31 cellular contexts compared by ENCODE assay signal in the genomic region with DNA sequence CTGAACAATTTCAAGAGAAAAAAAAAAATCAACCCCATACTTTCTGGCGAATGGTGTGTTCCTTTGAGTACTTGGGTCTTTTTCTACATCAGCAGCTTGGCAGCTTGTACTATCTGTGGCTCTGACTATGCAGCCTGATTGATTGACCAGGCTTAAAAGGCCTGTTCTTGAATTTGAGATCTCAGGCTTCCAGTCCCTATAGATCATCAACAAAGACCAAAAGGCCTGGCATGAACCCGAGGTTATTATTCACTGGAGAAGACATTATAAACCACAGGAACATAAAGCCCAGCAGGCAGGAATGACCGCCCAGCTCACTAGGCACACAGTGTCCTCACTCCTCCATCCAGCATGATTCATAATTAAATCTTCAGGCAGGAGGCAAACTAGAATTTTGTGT. TPM values are rescaled to one million over a fixed set of nuclear protein-coding genes. Genes with fewer than 3 reads are reported as not detected.
"Had no signal": no experiment of that assay in that cellular context is flagged by ENCODE, and none has a peak within 500 bp of the region (broad histone marks: within the 10 kb centered on the region; RNA-seq: fewer than 3 reads in every experiment).

No MANE protein-coding gene starts in this region.

- H3K4me3 Mint-ChIP-seq: dendritic cell treated with granulocyte-macrophage colony-stimulating factor and Interleukin-4, amounts not matched to agents 40 ng/mL and 50 ng/mL, for 4 days; endodermal cell; naive thymus-derived CD4-positive, alpha-beta T cell; nephron progenitor cell; stimulated activated naive B cell treated with anti-CD40 and anti-IgM and Interleukin-4, amounts not matched to agents 10 μg/mL and 1 μg/mL and 100 μg/mL, for 72 hours; stimulated activated naive CD8-positive, alpha-beta T cell treated with anti-CD3 and anti-CD28 coated beads, Interleukin-15, Interleukin-2, amounts not matched to agents 100 ng/mL and 50 ng/mL, for 24 hours had no signal

- H3K27me3 ChIP-seq: colonic mucosa, esophagus muscularis mucosa, heart right ventricle, left lung, sigmoid colon, spleen, tibial nerve, upper lobe of right lung, uterus had no signal

- H3K27me3 Mint-ChIP-seq: naive thymus-derived CD4-positive, alpha-beta T cell had no signal

- H3K36me3 ChIP-seq: colonic mucosa, esophagus muscularis mucosa, heart right ventricle, left lung, prostate gland, sigmoid colon, spleen, thoracic aorta, upper lobe of right lung, uterus had no signal

- H3K4me3 ChIP-seq: colonic mucosa, esophagus muscularis mucosa, heart right ventricle, left lung, prostate gland, sigmoid colon, skin epidermis, spleen, thoracic aorta, tibial nerve, upper lobe of right lung, uterus had no signal

- H3K27ac Mint-ChIP-seq: dendritic cell treated with granulocyte-macrophage colony-stimulating factor and Interleukin-4, amounts not matched to agents 40 ng/mL and 50 ng/mL, for 4 days; endodermal cell; naive thymus-derived CD4-positive, alpha-beta T cell; nephron progenitor cell; stimulated activated naive B cell treated with anti-CD40 and anti-IgM and Interleukin-4, amounts not matched to agents 10 μg/mL and 1 μg/mL and 100 μg/mL, for 72 hours; stimulated activated naive CD8-positive, alpha-beta T cell treated with anti-CD3 and anti-CD28 coated beads, Interleukin-15, Interleukin-2, amounts not matched to agents 100 ng/mL and 50 ng/mL, for 24 hours had no signal

- ATAC-seq: heart right ventricle; left cardiac atrium; left lung; naive thymus-derived CD4-positive, alpha-beta T cell; right cardiac atrium; stimulated activated naive B cell treated with anti-CD40 and anti-IgM and Interleukin-4, amounts not matched to agents 10 μg/mL and 1 μg/mL and 100 μg/mL, for 72 hours; upper lobe of right lung had no signal

- FAIRE-seq: islet of Langerhans had no signal

- H3K9me3 ChIP-seq: colonic mucosa, prostate gland, upper lobe of right lung, uterus had no signal

- DNase-seq: colonic mucosa; effector CD8-positive, alpha-beta T cell; endodermal cell; foreskin melanocyte; glutamatergic neuron; heart right ventricle; hippocampal formation; left cardiac atrium; left lung; mesendoderm; midbrain; naive thymus-derived CD4-positive, alpha-beta T cell; nephron progenitor cell; nucleus accumbens; right cardiac atrium; sigmoid colon; stimulated activated CD4-positive, alpha-beta T cell treated with anti-CD3 and anti-CD28 coated beads, Interleukin-2, amount 100 ng/mL, for 48 hours; stimulated activated naive B cell treated with anti-CD40 and anti-IgM and Interleukin-4, amounts not matched to agents 10 μg/mL and 1 μg/mL and 100 μg/mL, for 72 hours; upper lobe of right lung; uterus had no signal

- H3K4me1 ChIP-seq: colonic mucosa, esophagus muscularis mucosa, heart right ventricle, left lung, prostate gland, sigmoid colon, spleen, tibial nerve, upper lobe of right lung, uterus had no signal

- H3K27ac ChIP-seq: colonic mucosa, esophagus muscularis mucosa, heart right ventricle, left lung, prostate gland, sigmoid colon, skin epidermis, spleen, thoracic aorta, tibial nerve, upper lobe of right lung, uterus had no signal

- H3K9me3 Mint-ChIP-seq: dendritic cell treated with granulocyte-macrophage colony-stimulating factor and Interleukin-4, amounts not matched to agents 40 ng/mL and 50 ng/mL, for 4 days had no signal

- H3K4me1 Mint-ChIP-seq: endodermal cell; naive thymus-derived CD4-positive, alpha-beta T cell; nephron progenitor cell; stimulated activated naive B cell treated with anti-CD40 and anti-IgM and Interleukin-4, amounts not matched to agents 10 μg/mL and 1 μg/mL and 100 μg/mL, for 72 hours had no signal

RNA-seq across cellular contexts. Expression of a gene that starts 32.1 kb away (rescaled TPM):
- total RNA-seq: fibroblast of lung, lung microvascular endothelial cell, thoracic aorta had no signal
